Comparison of ENCODE assay signal across 19 cellular contexts in genomic region chr13:97441414-97441813, GRCh38. TPM values are rescaled to one million over a fixed set of nuclear protein-coding genes. Genes with fewer than 3 reads are reported as not detected.
DNase-seq lines count a peak whose midpoint lies in the region; ATAC-seq, FAIRE-seq and TF ChIP-seq lines count a peak whose summit lies in the region.
"Had no signal": no experiment of that assay in that cellular context is flagged by ENCODE, and none has a peak within 500 bp of the region (broad histone marks: within the 10 kb centered on the region; RNA-seq: fewer than 3 reads in every experiment).

No MANE protein-coding gene starts in this region.

- no peak overlapping the region for H3K4ac ChIP-seq in trophoblast cell (ENCODE audit: low read depth, low read length)

- H3K18ac ChIP-seq in trophoblast cell (ENCODE audit: low read length), result no peak overlapping the region

- H3K79me1 ChIP-seq in trophoblast cell (ENCODE audit: low read length), result no peaks in the 10 kb centered on the region

- peak; percentile 54 for ATAC-seq in GM19372 (IDR thresholded peaks at IDR 0.05; ENCODE audit: low read depth, unreplicated experiment)
- peak; percentile 65 for ATAC-seq in HG02588 (IDR thresholded peaks at IDR 0.05; ENCODE audit: unreplicated experiment)
- ATAC-seq in HG03378 (IDR thresholded peaks at IDR 0.05; ENCODE audit: unreplicated experiment), result peak; percentile 74
- ATAC-seq in left colon, result no peak
- no peak for ATAC-seq in left ventricle myocardium superior
- ATAC-seq: esophagus mucosa, heart left ventricle had no signal

- no peak overlapping the region for H2AFZ ChIP-seq in trophoblast cell (ENCODE audit: insufficient read depth, low read length, poor library complexity)
- H2AFZ ChIP-seq: PC-9 had no signal

- no peaks in the 10 kb centered on the region for H3K4me1 ChIP-seq in trophoblast cell (ENCODE audit: control insufficient read depth in 1 of 2, insufficient read depth in 2 of 2, low read length in 2 of 2)
- H3K4me1 ChIP-seq: testis had no signal

- FAIRE-seq in GM12892 (lab: Jason Lieb, UNC), result peak; percentile 27
- FAIRE-seq: H1 had no signal

- DNase-seq in GM12892 (ENCODE audit: insufficient read length) (no peak), left colon (no peak), left ventricle myocardium superior (no peak), AG20443 (ENCODE audit: low spot score) (no peak), trophoblast cell (no peak)
- DNase-seq: activated naive CD4-positive, alpha-beta T cell treated with Interleukin-2 at 50 U/mL for 16 hours; CD4-positive, CD25-positive, alpha-beta regulatory T cell; heart left ventricle; islet precursor cell; NCI-H2081 treated with DMSO at 0.1 percent for 48 hours; NCI-H524 treated with DMSO at 0.1 percent for 48 hours; PC-9; retina; testis had no signal

- no peak overlapping the region for H3K9ac ChIP-seq in trophoblast cell (ENCODE audit: low read length)

- no peak for TF ChIP-seq POLR2A in GM12892 (IDR thresholded peaks at IDR 0.05; ENCODE audit: low read depth, low read length)

- no peak overlapping the region for H2BK12ac ChIP-seq in trophoblast cell (ENCODE audit: low read length)

- H3K9me3 ChIP-seq in trophoblast cell (ENCODE audit: insufficient read depth, low read depth, low read length), result no peaks in the 10 kb centered on the region
- H3K9me3 ChIP-seq: heart left ventricle, testis had no signal

- no peak overlapping the region for H2BK120ac ChIP-seq in trophoblast cell (ENCODE audit: insufficient read depth, low read length, poor library complexity)

- H3K23ac ChIP-seq in trophoblast cell (ENCODE audit: low read length), result no peak overlapping the region

- H3K27ac ChIP-seq in trophoblast cell (ENCODE audit: low read depth, low read length), result no peak overlapping the region
- H3K27ac ChIP-seq: heart left ventricle, PC-9, testis had no signal

- H3K14ac ChIP-seq in trophoblast cell (ENCODE audit: low read length), result no peak overlapping the region

- H2AK5ac ChIP-seq in trophoblast cell (ENCODE audit: low read length), result no peak overlapping the region

- H3K79me2 ChIP-seq in trophoblast cell (ENCODE audit: control insufficient read depth, insufficient read depth, low read length, poor library complexity), result no peaks in the 10 kb centered on the region

- H3K27me3 ChIP-seq in trophoblast cell (ENCODE audit: insufficient read depth, low read length), result no peaks in the 10 kb centered on the region
- H3K27me3 ChIP-seq: heart left ventricle, testis had no signal

- no peak overlapping the region for H3K4me3 ChIP-seq in trophoblast cell (ENCODE audit: low read depth, low read length)
- H3K4me3 ChIP-seq: heart left ventricle, PC-9, testis had no signal

- H2BK5ac ChIP-seq in trophoblast cell (ENCODE audit: low read depth, low read length, poor library complexity), result no peak overlapping the region

- H4K8ac ChIP-seq in trophoblast cell (ENCODE audit: low read depth, low read length), result no peak overlapping the region

- H3K36me3 ChIP-seq in trophoblast cell (ENCODE audit: control insufficient read depth in 1 of 2, insufficient read depth in 2 of 2, low read length in 2 of 2), result peaks cover 0 to under 1% of the 10 kb centered on the region in 2 experiments

- no peak overlapping the region for H3K4me2 ChIP-seq in trophoblast cell (ENCODE audit: low read length)
- H3K4me2 ChIP-seq: PC-9 had no signal

- intact Hi-C loops in left colon (cut with DNase I, micrococcal nuclease) (no loop called here), left ventricle myocardium superior (cut with micrococcal nuclease) (no loop called here)

- no peak overlapping the region for H4K12ac ChIP-seq in trophoblast cell (ENCODE audit: low read depth, low read length)

- H4K91ac ChIP-seq in trophoblast cell (ENCODE audit: low read depth, low read length), result no peak overlapping the region

RNA-seq across cellular contexts. Expression of gene RAP2A, which starts 7.4 kb away (rescaled TPM):
- polyA plus RNA-seq in GM12892 (2012; ENCODE audit: missing spikeins), result 15.5 TPM
- total RNA-seq in left colon (10 to 100 TPM; 30.7 to 33.2 TPM), left ventricle myocardium superior (15.5 TPM)
- 20.2 TPM in 2 replicates for polyA plus RNA-seq in trophoblast cell (2013)

Comparison
In these comparisons a context has a peak if more than half of its experiments do, and no peak if none do; other contexts are left out.
1. ATAC-seq: peak in GM19372 (single experiment), HG02588 (single experiment) and HG03378 (single experiment); none in left colon (single experiment) and left ventricle myocardium superior (single experiment).